Comparison of ENCODE assay signal across 1 cellular context in genomic region chr20:57783196-57783595, GRCh38.
TF ChIP-seq lines count a peak whose summit lies in the region.

No MANE protein-coding gene starts in this region.

TF ChIP-seq in H1, 55 proteins besides CTCF, POLR2A, EP300 and RAD21:
- no peak for TF ChIP-seq BACH1 (IDR thresholded peaks at IDR 0.05; ENCODE audit: low read length)
- TF ChIP-seq NRF1 (IDR thresholded peaks at IDR 0.05; ENCODE audit: low read depth, low read length), result no peak
- TF ChIP-seq USF2 (IDR thresholded peaks at IDR 0.05; ENCODE audit: low read length), result no peak
- TF ChIP-seq TEAD4 (IDR thresholded peaks at IDR 0.05; ENCODE audit: low read depth, low read length), result no peak
- no peak for TF ChIP-seq SP4 (IDR thresholded peaks at IDR 0.05; ENCODE audit: low read length)
- TF ChIP-seq SIRT6 (IDR thresholded peaks at IDR 0.05; ENCODE audit: low read length), result no peak
- no peak for TF ChIP-seq ASH2L (IDR thresholded peaks at IDR 0.05; ENCODE audit: low read length)
- no peak for TF ChIP-seq GTF2F1 (IDR thresholded peaks at IDR 0.05; ENCODE audit: borderline replicate concordance, low read depth, low read length)
- no peak for TF ChIP-seq KDM5A (IDR thresholded peaks at IDR 0.05; ENCODE audit: low read length)
- no peak for TF ChIP-seq BCL11A (IDR thresholded peaks at IDR 0.05; ENCODE audit: low read depth in 2 of 2, low read length in 2 of 2)
